16 cellular contexts compared by ENCODE assay signal in genomic region chr18:22164337-22165048, GRCh38. TPM values are rescaled to one million over a fixed set of nuclear protein-coding genes. Genes with fewer than 3 reads are reported as not detected.
DNase-seq lines count a peak whose midpoint lies in the region; ATAC-seq and TF ChIP-seq lines count a peak whose summit lies in the region.
"Had no signal": no experiment of that assay in that cellular context is flagged by ENCODE, and none has a peak within 500 bp of the region (broad histone marks: within the 10 kb centered on the region; RNA-seq: fewer than 3 reads in every experiment).

No MANE protein-coding gene starts in this region.

- peak overlapping the region; percentile 75 for H2BK5ac ChIP-seq in mesendoderm (ENCODE audit: low read length)

- peak overlapping the region; percentile 77 for H4K5ac ChIP-seq in mesendoderm (ENCODE audit: low read length)

- no peak overlapping the region for H4K8ac ChIP-seq in mesendoderm (ENCODE audit: low read depth, low read length)

- peak overlapping the region; percentile 69 for H3K4me3 ChIP-seq in HUES6 (ENCODE audit: low read depth, low read length)
- peak overlapping the region; percentile 90 for H3K4me3 ChIP-seq in coronary artery
- peak overlapping the region; percentile 99 for H3K4me3 ChIP-seq in mesendoderm (ENCODE audit: low read length)
- peak overlapping the region; percentile 92 for H3K4me3 ChIP-seq in smooth muscle cell
- H3K4me3 ChIP-seq in gastroesophageal sphincter, result peak overlapping the region in 1 of 2 donors; percentile 10
- H3K4me3 ChIP-seq: K562 had no signal

- peak overlapping the region; percentile 92 for H2BK120ac ChIP-seq in mesendoderm (ENCODE audit: low read depth, low read length)

- H3K27me3 ChIP-seq in HUES6 (ENCODE audit: control insufficient read depth, insufficient read depth, low read length), result peaks cover 96% of the 10 kb centered on the region
- H3K27me3 ChIP-seq in mesendoderm (ENCODE audit: insufficient read depth, low read length, poor library complexity), result peaks cover 3% of the 10 kb centered on the region
- no peaks in the 10 kb centered on the region for H3K27me3 ChIP-seq in smooth muscle cell (ENCODE audit: low read depth)
- peaks cover 99% of the 10 kb centered on the region for H3K27me3 ChIP-seq in gastroesophageal sphincter

- H3K9me3 ChIP-seq in HUES6 (ENCODE audit: control insufficient read depth, insufficient read depth, low read depth, low read length) (no peaks in the 10 kb centered on the region), smooth muscle cell (replicated peaks; ENCODE audit: low read depth) (no peaks in the 10 kb centered on the region), gastroesophageal sphincter (no peaks in the 10 kb centered on the region)

- H3K56ac ChIP-seq in mesendoderm (ENCODE audit: low read length), result peak overlapping the region; percentile 94

- no peaks in the 10 kb centered on the region for H4K20me1 ChIP-seq in smooth muscle cell (ENCODE audit: low read depth)

- peak overlapping the region; percentile 23 for H2BK15ac ChIP-seq in mesendoderm (replicated peaks; ENCODE audit: low read depth)

- TF ChIP-seq EP300 in gastroesophageal sphincter (IDR thresholded peaks at IDR 0.05), result no peak

- DNase-seq in coronary artery (ENCODE audit: low spot score) (no peak), mesendoderm (no peak), smooth muscle cell (lab: John Stamatoyannopoulos, UW; ENCODE audit: unreplicated experiment) (no peak), posterior cingulate gyrus (no peak), cerebellar cortex (ENCODE audit: low spot score) (no peak), amniotic stem cell (lab: John Stamatoyannopoulos, UW) (no peak)
- DNase-seq: activated CD4-positive, alpha-beta memory T cell treated with anti-CD3 and anti-CD28 coated beads, Interleukin-2, amount 10 ng/mL, durations not matched to agents 7 days and 5 days; NCI-H1092 treated with DMSO at 0.1 percent for 48 hours; NCI-H2107; NCI-H748 treated with DMSO at 0.1 percent for 48 hours; stimulated activated naive CD4-positive, alpha-beta T cell treated with Interleukin-2 at 50 U/mL for 16 hours; SW 1271 had no signal

- H2AFZ ChIP-seq in smooth muscle cell (ENCODE audit: low read depth), result peak overlapping the region; percentile 71

- H3K79me2 ChIP-seq in mesendoderm (ENCODE audit: control insufficient read depth, insufficient read depth, low read length) (peaks cover 36% of the 10 kb centered on the region), smooth muscle cell (ENCODE audit: low read depth) (peaks cover 11% of the 10 kb centered on the region)

- H3K23ac ChIP-seq in mesendoderm (ENCODE audit: low read length), result peak overlapping the region; percentile 52

- peak overlapping the region; percentile 40 for H2AK5ac ChIP-seq in mesendoderm (ENCODE audit: low read length)

- H3F3A ChIP-seq in smooth muscle cell (ENCODE audit: low read depth), result peaks cover 4% of the 10 kb centered on the region

- H3K4me1 ChIP-seq in HUES6 (ENCODE audit: control insufficient read depth, insufficient read depth, low read length), result peaks cover 14% of the 10 kb centered on the region
- H3K4me1 ChIP-seq in mesendoderm (ENCODE audit: control insufficient read depth, low read depth, low read length), result peaks cover 4% of the 10 kb centered on the region
- no peaks in the 10 kb centered on the region for H3K4me1 ChIP-seq in smooth muscle cell (ENCODE audit: low read depth)
- peaks cover 0 to 48% (median 16%) of the 10 kb centered on the region in 3 donors for H3K4me1 ChIP-seq in gastroesophageal sphincter

- TF ChIP-seq POLR2A in gastroesophageal sphincter (IDR thresholded peaks at IDR 0.05), result no peak

- H3K36me3 ChIP-seq in HUES6 (ENCODE audit: control insufficient read depth, insufficient read depth, low read length) (no peaks in the 10 kb centered on the region), mesendoderm (ENCODE audit: control insufficient read depth, insufficient read depth, low read length) (no peaks in the 10 kb centered on the region), smooth muscle cell (ENCODE audit: low read depth) (no peaks in the 10 kb centered on the region), gastroesophageal sphincter (no peaks in the 10 kb centered on the region)

- peak overlapping the region; percentile 64 for H3K9ac ChIP-seq in HUES6 (ENCODE audit: low read length)
- peak overlapping the region; percentile 85 for H3K9ac ChIP-seq in mesendoderm (ENCODE audit: low read length)
- peak overlapping the region; percentile 68 for H3K9ac ChIP-seq in smooth muscle cell (ENCODE audit: low read depth)

- ATAC-seq in gastroesophageal sphincter, result no peak
- ATAC-seq: K562; natural killer cell treated with Interleukin-12 subunit alpha and Interleukin-12 subunit beta and Interleukin-15 and Interleukin-18, amount 100 ng/mL, for 72 hours had no signal

- H3K18ac ChIP-seq in mesendoderm (ENCODE audit: low read length), result peak overlapping the region; percentile 98

- TF ChIP-seq CTCF in coronary artery (IDR thresholded peaks at IDR 0.05), result no peak
- TF ChIP-seq CTCF in smooth muscle cell (IDR thresholded peaks at IDR 0.05; ENCODE audit: borderline replicate concordance, insufficient read depth, poor library complexity, severe bottlenecking), result no peak
- TF ChIP-seq CTCF in gastroesophageal sphincter (IDR thresholded peaks at IDR 0.05), result no peak

- no CpG with 5 or more reads among the region's 16 CpGs for WGBS in mesendoderm (ENCODE audit: extremely low coverage, insufficient coverage, low lambda C conversion rate)
- 28% methylated on average over 16 of the region's 16 CpGs for WGBS in smooth muscle cell (ENCODE audit: low lambda C conversion rate)
- WGBS in gastroesophageal sphincter (ENCODE audit: low coverage in 1 of 2), 2 donors, result 44 to 64% methylated on average over 2 to 5 of the region's 16 CpGs

- H3K27ac ChIP-seq in HUES6 (ENCODE audit: low read depth, low read length) (no peak overlapping the region), coronary artery (peak overlapping the region; percentile 97 to 99), mesendoderm (ENCODE audit: low read depth, low read length) (peak overlapping the region; percentile 74), smooth muscle cell (ENCODE audit: low read depth) (no peak overlapping the region), gastroesophageal sphincter (no peak overlapping the region)

- peak overlapping the region; percentile 90 for H3K4ac ChIP-seq in mesendoderm (ENCODE audit: low read depth, low read length)

- peaks cover 3% of the 10 kb centered on the region for H3K79me1 ChIP-seq in mesendoderm (ENCODE audit: low read length)

- intact Hi-C loops in posterior cingulate gyrus (cut with DNase I), result loop anchor here (5.0 kb wide), 1 partner anchor 398 kb away; no protein-coding TSS in a partner anchor

- H3K4me2 ChIP-seq in mesendoderm (ENCODE audit: low read length) (peak overlapping the region; percentile 61), smooth muscle cell (peak overlapping the region; percentile 96)

RNA-seq across cellular contexts. Expression of gene GATA6, which starts 4.9 kb away (rescaled TPM):
- polyA plus RNA-seq in mesendoderm (2013, experiment 1 of 2), result 31.4 TPM
- polyA plus RNA-seq in mesendoderm (2013, experiment 2 of 2), result 28.4 TPM
- total RNA-seq in smooth muscle cell (48.5 and 52.5 TPM in 2 replicates), gastroesophageal sphincter (10 to 100 TPM in 1 of 4 donors, 1 to 10 TPM in 3; 7.5 to 12.4 (median 9.5) TPM)
- 39.2 and 49.9 TPM in 2 replicates for polyA plus RNA-seq in smooth muscle cell
- total RNA-seq: activated CD4-positive, alpha-beta memory T cell treated with anti-CD3 and anti-CD28 coated beads, Interleukin-2, amount 10 ng/mL, durations not matched to agents 7 days and 5 days; natural killer cell treated with Interleukin-12 subunit alpha and Interleukin-12 subunit beta and Interleukin-15 and Interleukin-18, amount 100 ng/mL, for 72 hours had no signal

Comparison
In these comparisons a context has a peak if more than half of its experiments do, and no peak if none do; other contexts are left out.
1. H3K27ac ChIP-seq: peak in coronary artery (2 of 2) and mesendoderm (single experiment); none in HUES6 (single experiment), smooth muscle cell (single experiment) and gastroesophageal sphincter (0 of 4).
2. Peak in every context shown above with its lines, with median percentiles within 50 percentile points of each other: H3K9ac ChIP-seq.